In the genomic region with DNA sequence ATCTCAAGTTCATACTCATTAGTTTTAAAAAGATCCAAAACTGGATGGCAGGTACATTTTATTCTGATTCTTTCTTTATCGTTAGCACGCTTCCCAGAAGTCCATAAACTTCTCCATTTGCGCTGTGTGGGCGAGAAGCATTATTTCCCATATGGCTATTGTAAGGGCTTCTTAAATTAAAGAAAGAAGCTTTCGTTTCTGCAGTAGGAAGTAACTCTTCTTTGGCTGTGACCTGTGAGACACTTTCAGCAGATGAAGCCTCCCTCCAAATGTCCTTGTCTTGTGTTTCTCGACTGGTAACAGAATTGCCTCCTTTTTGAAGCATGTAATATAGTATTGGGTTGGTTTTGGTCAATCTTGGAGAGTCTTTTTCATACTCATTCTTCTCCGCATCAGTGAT, we compare ENCODE assay signal across 25 cellular contexts.
"Had no signal": no experiment of that assay in that cellular context is flagged by ENCODE, and none has a peak within 500 bp of the region (broad histone marks: within the 10 kb centered on the region; RNA-seq: fewer than 3 reads in every experiment).

No MANE protein-coding gene starts in this region.

- H3K27ac ChIP-seq: neural progenitor cell, ovary, parathyroid adenoma, psoas muscle, right lobe of liver, sigmoid colon, stomach, thoracic aorta, thyroid gland, tibial nerve, upper lobe of left lung, uterus had no signal

- H3K36me3 ChIP-seq: ovary, uterus had no signal

- H3K27me3 ChIP-seq: neural progenitor cell, ovary, right lobe of liver, sigmoid colon, stomach, thyroid gland, tibial nerve, upper lobe of left lung, uterus had no signal

- H3K4me1 ChIP-seq: parathyroid adenoma, right lobe of liver, stomach, upper lobe of left lung had no signal

- H3K4me3 ChIP-seq: neural progenitor cell, ovary, psoas muscle, right lobe of liver, sigmoid colon, stomach, thoracic aorta, thyroid gland, tibial nerve, upper lobe of left lung, uterus had no signal

- H3K9me3 ChIP-seq: ovary, psoas muscle, right lobe of liver, sigmoid colon, stomach, thoracic aorta, thyroid gland, tibial nerve, upper lobe of left lung, uterus had no signal

- ATAC-seq: natural killer cell; right cardiac atrium; stimulated activated effector memory CD8-positive, alpha-beta T cell treated with anti-CD3 and anti-CD28 coated beads, Interleukin-12 subunit alpha, Interleukin-12 subunit beta, amount 100 ng/mL, for 72 hours; stimulated activated naive B cell treated with anti-CD40 and anti-IgM and Interleukin-4, amounts not matched to agents 10 μg/mL and 1 μg/mL and 100 μg/mL, for 72 hours had no signal

- DNase-seq: natural killer cell; occipital lobe; ovary; posterior cingulate gyrus; psoas muscle; right cardiac atrium; right lobe of liver; sigmoid colon; small intestine; stimulated activated CD4-positive, alpha-beta T cell treated with anti-CD3 and anti-CD28 coated beads, Interleukin-15, amount 100 ng/mL, for 24 hours; stimulated activated CD4-positive, alpha-beta T cell treated with anti-CD3 and anti-CD28 coated beads, Interleukin-2, amount 100 ng/mL, for 24 hours; stimulated activated CD4-positive, alpha-beta T cell treated with anti-CD3 and anti-CD28 coated beads, Interleukin-2, amount 100 ng/mL, for 48 hours; stimulated activated CD4-positive, alpha-beta T cell treated with anti-CD3 and anti-CD28 coated beads, Interleukin-4, amount 100 ng/mL, for 24 hours; stimulated activated naive B cell treated with anti-CD40 and anti-IgM and Interleukin-4, amounts not matched to agents 10 μg/mL and 1 μg/mL and 100 μg/mL, for 72 hours; stimulated activated naive CD4-positive, alpha-beta T cell treated with Interleukin-2 at 50 U/mL for 16 hours; stomach; thyroid gland; trophoblast cell; upper lobe of left lung; uterus had no signal
